Comparison of ENCODE assay signal across 20 cellular contexts in the genomic region with DNA sequence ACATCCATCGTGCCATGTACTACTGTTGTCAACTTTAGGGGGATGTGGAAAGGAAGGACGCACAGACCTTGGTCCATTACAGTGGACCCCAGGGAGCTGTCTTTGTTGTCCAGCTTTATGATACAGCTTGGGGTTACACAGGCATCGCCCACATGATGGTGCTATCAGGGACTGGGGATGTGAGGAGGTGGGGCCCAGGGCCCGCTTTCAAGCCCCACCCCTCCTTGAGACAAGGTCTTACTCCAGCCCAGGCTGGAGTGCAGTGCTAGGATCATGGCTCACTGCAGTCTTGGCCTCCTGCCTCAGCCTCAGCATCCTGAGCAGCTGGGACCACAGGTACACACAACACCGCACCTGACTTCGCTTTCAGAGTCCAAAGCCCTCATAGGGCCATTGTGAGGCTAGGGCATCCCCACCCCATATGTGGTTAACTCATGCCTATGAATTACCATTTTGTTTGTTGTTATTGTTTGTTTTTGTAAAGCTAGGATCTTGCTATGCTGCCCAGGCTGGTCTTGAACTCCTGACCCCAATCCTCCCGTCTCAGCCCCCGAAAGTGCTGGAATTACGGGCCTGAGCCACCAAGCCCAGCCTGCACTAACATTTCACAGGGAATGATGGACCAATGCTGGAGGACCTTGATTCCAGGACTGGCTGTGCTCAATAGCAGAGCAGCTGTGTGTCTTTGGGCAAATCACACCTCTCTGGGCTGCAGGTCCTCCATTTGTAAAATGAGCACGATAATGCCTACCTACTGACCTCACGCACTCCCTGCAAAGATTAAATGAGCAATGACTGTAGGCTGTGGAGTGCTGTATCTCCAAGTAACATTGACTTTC. TPM values are rescaled to one million over a fixed set of nuclear protein-coding genes. Genes with fewer than 3 reads are reported as not detected.
DNase-seq lines count a peak whose midpoint lies in the region; ATAC-seq, FAIRE-seq and TF ChIP-seq lines count a peak whose summit lies in the region.
"Had no signal": no experiment of that assay in that cellular context is flagged by ENCODE, and none has a peak within 500 bp of the region (broad histone marks: within the 10 kb centered on the region; RNA-seq: fewer than 3 reads in every experiment).

No MANE protein-coding gene starts in this region.

- H4K20me1 ChIP-seq in BLaER1 treated with 17β-estradiol and CSF1 and Interleukin-3, amounts not matched to agents 10 nM and 100 nM: peaks cover 31 to 70% (median 48%) of the 10 kb centered on the region in 11 experiments; a peak in 21 of 22 replicates
- peaks cover 85% of the 10 kb centered on the region for H4K20me1 ChIP-seq in astrocyte (ENCODE audit: insufficient read depth, low read length)

- H3K9me3 ChIP-seq in BLaER1 treated with 17β-estradiol and CSF1 and Interleukin-3, amounts not matched to agents 10 nM and 100 nM (replicated peaks in 1 of 11): no peaks in the 10 kb centered on the region
- H3K9me3 ChIP-seq in HEK293 (ENCODE audit: control insufficient read depth, insufficient read depth, low read depth, low read length) (no peaks in the 10 kb centered on the region), astrocyte (ENCODE audit: insufficient read depth, low read depth, low read length) (no peaks in the 10 kb centered on the region), thyroid gland (no peaks in the 10 kb centered on the region)
- no peaks in the 10 kb centered on the region for H3K9me3 ChIP-seq in naive thymus-derived CD4-positive, alpha-beta T cell (ENCODE audit: control insufficient read depth in 2 of 3, low read length in 3 of 3)
- H3K9me3 ChIP-seq: esophagus muscularis mucosa, gastroesophageal sphincter, thoracic aorta had no signal

- no peak for FAIRE-seq in astrocyte (lab: Jason Lieb, UNC)

- peaks cover 39% of the 10 kb centered on the region for H3K4me1 Mint-ChIP-seq in astrocyte (ENCODE audit: low read depth, unreplicated experiment)
- peaks cover 33 to 67% (median 56%) of the 10 kb centered on the region in 7 donors for H3K4me1 Mint-ChIP-seq in naive thymus-derived CD4-positive, alpha-beta T cell

- no peaks in the 10 kb centered on the region for H3K9me3 Mint-ChIP-seq in astrocyte (ENCODE audit: unreplicated experiment)
- no peaks in the 10 kb centered on the region for H3K9me3 Mint-ChIP-seq in naive thymus-derived CD4-positive, alpha-beta T cell
- H3K9me3 Mint-ChIP-seq: central memory CD8-positive, alpha-beta T cell; T-helper 1 cell treated with Interleukin-12 subunit alpha and Interleukin-12 subunit beta and Interleukin-4 antibody, amounts not matched to agents 30 μg/mL and 1 μg/mL, for 36 hours had no signal

- no peak for DNase-seq in astrocyte (ENCODE audit: low read depth)
- no peak for DNase-seq in naive thymus-derived CD4-positive, alpha-beta T cell
- no peak for DNase-seq in thyroid gland
- no peak for DNase-seq in activated CD8-positive, alpha-beta memory T cell treated with anti-CD3 and anti-CD28 coated beads, Interleukin-2, amount 50 U/mL, for 4 hours
- DNase-seq in SHP77 (lab: John Stamatoyannopoulos, UW): no peak
- DNase-seq: amygdala, DND-41, Kasumi-1, left cardiac atrium, mesenchymal stem cell, NCI-H1092, NCI-H2171 treated with DMSO at 0.1 percent for 48 hours had no signal

- TF ChIP-seq POLR2A in thyroid gland (IDR thresholded peaks at IDR 0.05): no peak

- peaks cover 91% of the 10 kb centered on the region for H3K79me2 ChIP-seq in astrocyte (ENCODE audit: insufficient read depth, low read length)

- POLR2A ChIA-PET in HEK293 (lab: Yijun Ruan, JAX): interaction anchor here (1.1 kb wide), 1 partner anchor 11 kb away, joined by 3 read pairs; no protein-coding TSS in a partner anchor
- POLR2A ChIA-PET in naive thymus-derived CD4-positive, alpha-beta T cell (lab: Charles Lee): interaction anchor here (1.0 to 1.3 kb wide), 2 partner anchors 16 to 41 kb away, joined by 3 read pairs; no protein-coding TSS in a partner anchor

- peak overlapping the region; percentile 21 for H3K27ac Mint-ChIP-seq in astrocyte (ENCODE audit: unreplicated experiment)
- H3K27ac Mint-ChIP-seq in naive thymus-derived CD4-positive, alpha-beta T cell: peak overlapping the region in 8 of 9 donors; percentile 6 to 77 (median 58)
- H3K27ac Mint-ChIP-seq: T-helper 1 cell treated with Interleukin-12 subunit alpha and Interleukin-12 subunit beta and Interleukin-4 antibody, amounts not matched to agents 30 μg/mL and 1 μg/mL, for 36 hours had no signal

- H3K36me3 Mint-ChIP-seq in astrocyte (ENCODE audit: low read depth, unreplicated experiment): peaks cover 19% of the 10 kb centered on the region
- peaks cover 0 to 15% (median 0%) of the 10 kb centered on the region in 5 donors for H3K36me3 Mint-ChIP-seq in naive thymus-derived CD4-positive, alpha-beta T cell

- intact Hi-C loops in naive thymus-derived CD4-positive, alpha-beta T cell (cut with micrococcal nuclease): no loop called here
- intact Hi-C loops in thyroid gland (cut with DNase I): no loop called here

- peak overlapping the region in 7 of 11 experiments; percentile 39 to 81 (median 71); a peak in 9 of 22 replicates for H3K27ac ChIP-seq in BLaER1 treated with 17β-estradiol and CSF1 and Interleukin-3, amounts not matched to agents 10 nM and 100 nM
- H3K27ac ChIP-seq in HEK293 (ENCODE audit: extremely low read depth, low read depth, low read length): no peak overlapping the region
- H3K27ac ChIP-seq in astrocyte (ENCODE audit: low read depth, low read length): no peak overlapping the region
- H3K27ac ChIP-seq in naive thymus-derived CD4-positive, alpha-beta T cell (ENCODE audit: low read depth, low read length): no peak overlapping the region
- no peak overlapping the region for H3K27ac ChIP-seq in thyroid gland
- H3K27ac ChIP-seq: esophagus muscularis mucosa, thoracic aorta had no signal

- TF ChIP-seq CTCF in HEK293 (tag by site-specific recombination; IDR thresholded peaks at IDR 0.05) (no peak), astrocyte (IDR thresholded peaks at IDR 0.05; ENCODE audit: insufficient read depth, low read depth, low read length) (no peak), thyroid gland (IDR thresholded peaks at IDR 0.05) (no peak)

- no peaks in the 10 kb centered on the region for H3K27me3 Mint-ChIP-seq in astrocyte (ENCODE audit: low read depth, unreplicated experiment)
- H3K27me3 Mint-ChIP-seq in naive thymus-derived CD4-positive, alpha-beta T cell: no peaks in the 10 kb centered on the region
- H3K27me3 Mint-ChIP-seq: central memory CD8-positive, alpha-beta T cell had no signal

- peak overlapping the region in 1 of 11 experiments; percentile 31; a peak in 1 of 22 replicates for H3K9ac ChIP-seq in BLaER1 treated with 17β-estradiol and CSF1 and Interleukin-3, amounts not matched to agents 10 nM and 100 nM
- no peak overlapping the region for H3K9ac ChIP-seq in astrocyte (ENCODE audit: low read length)

- no peak for ATAC-seq in naive thymus-derived CD4-positive, alpha-beta T cell
- ATAC-seq in GM21447 (IDR thresholded peaks at IDR 0.05; ENCODE audit: unreplicated experiment): no peak
- ATAC-seq: gastroesophageal sphincter, left cardiac atrium had no signal

- WGBS in thyroid gland, 2 donors: 89 to 98% methylated on average over 9 to 11 of the region's 11 CpGs

- H3K4me3 Mint-ChIP-seq in astrocyte (ENCODE audit: unreplicated experiment): no peak overlapping the region
- H3K4me3 Mint-ChIP-seq in naive thymus-derived CD4-positive, alpha-beta T cell: peak overlapping the region in 1 of 10 donors; percentile 29
- H3K4me3 Mint-ChIP-seq: central memory CD8-positive, alpha-beta T cell; T-helper 1 cell treated with Interleukin-12 subunit alpha and Interleukin-12 subunit beta and Interleukin-4 antibody, amounts not matched to agents 30 μg/mL and 1 μg/mL, for 36 hours had no signal

- no peak overlapping the region for H2AFZ ChIP-seq in astrocyte (ENCODE audit: low read depth, low read length)

- peaks cover 73 to 100% (median 91%) of the 10 kb centered on the region in 10 experiments for H3K4me1 ChIP-seq in BLaER1 treated with 17β-estradiol and CSF1 and Interleukin-3, amounts not matched to agents 10 nM and 100 nM
- H3K4me1 ChIP-seq in HEK293 (ENCODE audit: control insufficient read depth, insufficient read depth, low read length) (peaks cover 3% of the 10 kb centered on the region; the same call in 1 of the 2 replicates), astrocyte (ENCODE audit: insufficient read depth, low read length) (no peaks in the 10 kb centered on the region), thyroid gland (peaks cover 5 to 20% of the 10 kb centered on the region in 2 donors)
- peaks cover 11 to 31% of the 10 kb centered on the region in 2 donors for H3K4me1 ChIP-seq in naive thymus-derived CD4-positive, alpha-beta T cell (ENCODE audit: control insufficient read depth in 2 of 2, insufficient read depth in 2 of 2, low read length in 2 of 2)

- peaks cover 0 to 25% (median 10%) of the 10 kb centered on the region in 11 experiments; a peak in 15 of 22 replicates for H3K36me3 ChIP-seq in BLaER1 treated with 17β-estradiol and CSF1 and Interleukin-3, amounts not matched to agents 10 nM and 100 nM
- peaks cover 0 to 6% of the 10 kb centered on the region in 2 experiments; a peak in 1 of 3 replicates for H3K36me3 ChIP-seq in HEK293 (ENCODE audit: control insufficient read depth in 2 of 2, insufficient read depth in 1 of 2, low read length in 2 of 2)
- peaks cover 5% of the 10 kb centered on the region for H3K36me3 ChIP-seq in astrocyte (ENCODE audit: insufficient read depth, low read length)
- H3K36me3 ChIP-seq in naive thymus-derived CD4-positive, alpha-beta T cell (ENCODE audit: control insufficient read depth in 2 of 3, insufficient read depth in 3 of 3, low read length in 3 of 3): peaks cover 0 to 5% (median 0%) of the 10 kb centered on the region in 3 experiments
- no peaks in the 10 kb centered on the region for H3K36me3 ChIP-seq in thyroid gland
- H3K36me3 ChIP-seq: thoracic aorta had no signal

- no peak overlapping the region for H3K4me3 ChIP-seq in BLaER1 treated with 17β-estradiol and CSF1 and Interleukin-3, amounts not matched to agents 10 nM and 100 nM
- H3K4me3 ChIP-seq in HEK293 (ENCODE audit: low read depth, low read length) (no peak overlapping the region), astrocyte (ENCODE audit: insufficient read depth, low read depth, low read length) (no peak overlapping the region), thyroid gland (replicated peaks in 1 of 3) (no peak overlapping the region)
- H3K4me3 ChIP-seq in naive thymus-derived CD4-positive, alpha-beta T cell (ENCODE audit: low read length): no peak overlapping the region
- H3K4me3 ChIP-seq: esophagus muscularis mucosa, gastroesophageal sphincter, thoracic aorta had no signal

- CTCF ChIA-PET in HEK293 (lab: Yijun Ruan, JAX): interaction anchor here (0.8 to 0.9 kb wide), 2 partner anchors 20 kb away, joined by 3 read pairs; no protein-coding TSS in a partner anchor
- CTCF ChIA-PET in naive thymus-derived CD4-positive, alpha-beta T cell (lab: Charles Lee): no interaction called here

- peaks cover 0 to 12% (median 0%) of the 10 kb centered on the region in 11 experiments; a peak in 4 of 22 replicates for H3K27me3 ChIP-seq in BLaER1 treated with 17β-estradiol and CSF1 and Interleukin-3, amounts not matched to agents 10 nM and 100 nM
- H3K27me3 ChIP-seq in astrocyte (ENCODE audit: insufficient read depth, low read length) (no peaks in the 10 kb centered on the region), thyroid gland (no peaks in the 10 kb centered on the region)
- H3K27me3 ChIP-seq in naive thymus-derived CD4-positive, alpha-beta T cell (ENCODE audit: control insufficient read depth in 2 of 2, insufficient read depth in 2 of 2, low read length in 2 of 2): no peaks in the 10 kb centered on the region
- H3K27me3 ChIP-seq: esophagus muscularis mucosa, gastroesophageal sphincter had no signal

- H3K4me2 ChIP-seq in BLaER1 treated with 17β-estradiol and CSF1 and Interleukin-3, amounts not matched to agents 10 nM and 100 nM: peak overlapping the region; percentile 42 to 96 (median 83); a peak in 16 of 22 replicates
- H3K4me2 ChIP-seq in astrocyte (ENCODE audit: low read length): no peak overlapping the region

RNA-seq across cellular contexts. Expression of gene ST3GAL2, which starts 17.2 kb away (rescaled TPM):
- total RNA-seq in astrocyte (108 and 130 TPM in 2 replicates), thyroid gland (10 to 100 TPM; 11.2 to 17.4 (median 11.8) TPM)
- 10 to 100 TPM; 16.6 to 35.9 (median 30.4) TPM for total RNA-seq in naive thymus-derived CD4-positive, alpha-beta T cell
- polyA plus RNA-seq in naive thymus-derived CD4-positive, alpha-beta T cell: 10 to 100 TPM; 11.3 to 22.5 TPM

RNA-seq across cellular contexts. Expression of gene FCSK, which starts 32.7 kb away (rescaled TPM):
- 9.7 and 12.0 TPM in 2 replicates for total RNA-seq in astrocyte
- total RNA-seq in naive thymus-derived CD4-positive, alpha-beta T cell: 10 to 100 TPM; 23.7 to 45.2 (median 36.7) TPM
- 10 to 100 TPM in 1 of 2 donors, 1 to 10 TPM in 1; 7.5 to 10.3 TPM for polyA plus RNA-seq in naive thymus-derived CD4-positive, alpha-beta T cell
- total RNA-seq in thyroid gland: 10 to 100 TPM; 20.3 to 40.2 (median 24.5) TPM

Comparison
In these comparisons a context has a peak if more than half of its experiments do, and no peak if none do; other contexts are left out.
1. H3K27ac ChIP-seq: peak in BLaER1 treated with 17β-estradiol and CSF1 and Interleukin-3, amounts not matched to agents 10 nM and 100 nM (7 of 11); none in HEK293 (single experiment), astrocyte (single experiment), naive thymus-derived CD4-positive, alpha-beta T cell (single experiment) and thyroid gland (0 of 3).